11 cellular contexts compared by ENCODE assay signal in genomic region chr2:43312751-43313641, GRCh38.
DNase-seq lines count a peak whose midpoint lies in the region; ATAC-seq, FAIRE-seq and TF ChIP-seq lines count a peak whose summit lies in the region.
"Had no signal": no experiment of that assay in that cellular context is flagged by ENCODE, and none has a peak within 500 bp of the region (broad histone marks: within the 10 kb centered on the region; RNA-seq: fewer than 3 reads in every experiment).

No MANE protein-coding gene starts in this region.

- 94% methylated on average over 7 of the region's 7 CpGs for WGBS in HepG2 (ENCODE audit: low lambda C conversion rate)

- no peak overlapping the region for H3K4me3 ChIP-seq in astrocyte of the cerebellum (ENCODE audit: low read depth, low read length)
- no peak overlapping the region for H3K4me3 ChIP-seq in HepG2 (replicated peaks in 1 of 3; ENCODE audit: insufficient read depth in 1 of 3, low read depth in 2 of 3, low read length in 3 of 3)
- no peak overlapping the region for H3K4me3 ChIP-seq in vagina

- no peak overlapping the region for H2AFZ ChIP-seq in HepG2 (ENCODE audit: low read length)

- no peaks in the 10 kb centered on the region for H3K27me3 Mint-ChIP-seq in activated naive CD4-positive, alpha-beta T cell treated with anti-CD3 and anti-CD28 coated beads, Interleukin-2, amount 50 U/mL, for 24 hours

- no peak for DNase-seq in activated naive CD4-positive, alpha-beta T cell (lab: John Stamatoyannopoulos, UW)
- DNase-seq in astrocyte of the cerebellum (ENCODE audit: low read depth) (peak; percentile 72), HepG2 (ENCODE audit: low spot score) (no peak), vagina (ENCODE audit: extremely low spot score in 2 of 2) (no peak), amygdala (lab: John Stamatoyannopoulos, UW) (no peak)
- DNase-seq: anterior cingulate cortex; stimulated activated CD4-positive, alpha-beta T cell treated with anti-CD3 and anti-CD28 coated beads, Interleukin-12 subunit alpha, Interleukin-12 subunit beta, amount 100 ng/mL, for 4 hours had no signal

- POLR2A ChIA-PET in HepG2 (lab: Yijun Ruan, JAX) = no interaction called here

- peaks cover 11% of the 10 kb centered on the region for H3K4me1 Mint-ChIP-seq in activated naive CD4-positive, alpha-beta T cell treated with anti-CD3 and anti-CD28 coated beads, Interleukin-2, amount 50 U/mL, for 24 hours

- peak; percentile 27 for ATAC-seq in HepG2
- ATAC-seq in GM19324 (IDR thresholded peaks at IDR 0.05; ENCODE audit: low FRiP score, unreplicated experiment) = no peak
- ATAC-seq in GM21529 (IDR thresholded peaks at IDR 0.05; ENCODE audit: unreplicated experiment) = no peak

- no peak for TF ChIP-seq CTCF in astrocyte of the cerebellum (IDR thresholded peaks at IDR 0.05; ENCODE audit: low read depth, low read length, missing control alignments)
- TF ChIP-seq CTCF in HepG2 (CRISPR knock-in tag; IDR thresholded peaks at IDR 0.05) = no peak
- no peak for TF ChIP-seq CTCF in vagina (IDR thresholded peaks at IDR 0.05)

- H3K4me2 ChIP-seq in HepG2 (ENCODE audit: low read depth, low read length) = no peak overlapping the region

- CTCF ChIA-PET in HepG2 (lab: Yijun Ruan, JAX; ENCODE audit: low intra/inter-chr PET ratio, low total read pairs) = no interaction called here

- peaks cover 12% of the 10 kb centered on the region for H3K36me3 Mint-ChIP-seq in activated naive CD4-positive, alpha-beta T cell treated with anti-CD3 and anti-CD28 coated beads, Interleukin-2, amount 50 U/mL, for 24 hours

- intact Hi-C loops in HepG2 (cut with micrococcal nuclease; ENCODE audit: unreplicated experiment) (loop anchor here (5.0 to 10.0 kb wide), 2 partner anchors 39 to 142 kb away; no protein-coding TSS in a partner anchor), vagina (cut with DNase I) (no loop called here)

- H3K79me2 ChIP-seq in HepG2 (ENCODE audit: insufficient read depth, low read length) = no peaks in the 10 kb centered on the region

- no peak overlapping the region for H3K4me3 Mint-ChIP-seq in activated naive CD4-positive, alpha-beta T cell treated with anti-CD3 and anti-CD28 coated beads, Interleukin-2, amount 50 U/mL, for 24 hours

- TF ChIP-seq POLR2A in HepG2 (IDR thresholded peaks at IDR 0.05; ENCODE audit: insufficient read depth in 1 of 2, low read depth in 2 of 2, low read length in 2 of 2) (no peak), vagina (IDR thresholded peaks at IDR 0.05) (no peak)

- H3K27ac Mint-ChIP-seq in activated naive CD4-positive, alpha-beta T cell treated with anti-CD3 and anti-CD28 coated beads, Interleukin-2, amount 50 U/mL, for 24 hours = peak overlapping the region; percentile 30

- no peaks in the 10 kb centered on the region for H3K9me3 Mint-ChIP-seq in activated naive CD4-positive, alpha-beta T cell treated with anti-CD3 and anti-CD28 coated beads, Interleukin-2, amount 50 U/mL, for 24 hours

- TF ChIP-seq EP300 in HepG2 (IDR thresholded peaks at IDR 0.05; ENCODE audit: low read depth in 2 of 2, low read length in 2 of 2) = no peak
- no peak for TF ChIP-seq EP300 in HepG2 (CRISPR knock-in tag; IDR thresholded peaks at IDR 0.05; ENCODE audit: borderline replicate concordance)

- H3K4me1 ChIP-seq in HepG2 (ENCODE audit: insufficient read depth, low read length) = peaks cover 64% of the 10 kb centered on the region
- peaks cover 30% of the 10 kb centered on the region for H3K4me1 ChIP-seq in vagina

- no TSS peak for BruUV-seq in HepG2 (replicated peaks; lab: Mats Ljungman, UMichigan)

- H4K20me1 ChIP-seq in HepG2 (ENCODE audit: insufficient read depth, low read length) = no peaks in the 10 kb centered on the region

- H3K36me3 ChIP-seq in HepG2 (replicated peaks in 1 of 2; ENCODE audit: control insufficient read depth in 1 of 2, insufficient read depth in 2 of 2, low read length in 2 of 2) = no peaks in the 10 kb centered on the region
- H3K36me3 ChIP-seq in vagina = no peaks in the 10 kb centered on the region

- H3K27ac ChIP-seq in HepG2 (ENCODE audit: extremely low read length, insufficient read depth, low read length) (peak overlapping the region; percentile 2), vagina (peak overlapping the region; percentile 72)

- H3K27me3 ChIP-seq in HepG2 (ENCODE audit: control insufficient read depth in 1 of 2, insufficient read depth in 2 of 2, low read length in 2 of 2) (no peaks in the 10 kb centered on the region), vagina (no peaks in the 10 kb centered on the region)

- no peak overlapping the region for H3K9ac ChIP-seq in HepG2 (ENCODE audit: insufficient read depth, low read depth, low read length)

- in situ Hi-C loops in astrocyte of the cerebellum (cut with HindIII; ENCODE audit: low sequenced_read_pairs) (no loop called here), HepG2 (cut with HindIII; ENCODE audit: extremely low pct_ligation_motif_present, low pct_unique_long_range_greater_than_20kb) (no loop called here)

- FAIRE-seq in HepG2 (lab: Jason Lieb, UNC) = no peak
- FAIRE-seq: D721Med had no signal

- no peaks in the 10 kb centered on the region for H3K9me3 ChIP-seq in HepG2 (ENCODE audit: low read length)
- no peaks in the 10 kb centered on the region for H3K9me3 ChIP-seq in vagina

- TF ChIP-seq RAD21 in HepG2 (CRISPR knock-in tag; IDR thresholded peaks at IDR 0.05) = no peak

TF ChIP-seq in HepG2, 621 proteins besides CTCF, POLR2A, EP300 and RAD21:
- TF ChIP-seq ZNF589 (CRISPR knock-in tag; conservative IDR thresholded peaks at IDR 0.05) (no peak), ERF (CRISPR knock-in tag; IDR thresholded peaks at IDR 0.05) (no peak), ZNF367 (CRISPR knock-in tag; IDR thresholded peaks at IDR 0.05; ENCODE audit: borderline replicate concordance) (no peak), ZNF451 (CRISPR knock-in tag; IDR thresholded peaks at IDR 0.05) (no peak), GTF2F1 (IDR thresholded peaks at IDR 0.05; ENCODE audit: low read length) (no peak), BATF2 (CRISPR knock-in tag; IDR thresholded peaks at IDR 0.05) (no peak), ZC3H4 (CRISPR knock-in tag; IDR thresholded peaks at IDR 0.05; ENCODE audit: borderline replicate concordance) (no peak), ZNF775 (CRISPR knock-in tag; IDR thresholded peaks at IDR 0.05; ENCODE audit: borderline replicate concordance) (no peak), ZNF781 (CRISPR knock-in tag; IDR thresholded peaks at IDR 0.05; ENCODE audit: borderline replicate concordance, not compliant biosample characterization) (no peak), GABPB1 (CRISPR knock-in tag; IDR thresholded peaks at IDR 0.05) (no peak)
